In genomic region chr9:130245474-130245873, GRCh38 we compare ENCODE assay signal across 22 cellular contexts. TPM values are rescaled to one million over a fixed set of nuclear protein-coding genes. Genes with fewer than 3 reads are reported as not detected.
A peak's percentile ranks its signal among the peaks of the same experiment; 100 is the strongest.
DNase-seq lines count a peak whose midpoint lies in the region; ATAC-seq and TF ChIP-seq lines count a peak whose summit lies in the region.
"Had no signal": no experiment of that assay in that cellular context is flagged by ENCODE, and none has a peak within 500 bp of the region (broad histone marks: within the 10 kb centered on the region; RNA-seq: fewer than 3 reads in every experiment).

No MANE protein-coding gene starts in this region.

- H3K27ac ChIP-seq in endodermal cell (ENCODE audit: low read depth, low read length) (no peak overlapping the region), tibial artery (no peak overlapping the region)
- H3K27ac ChIP-seq: 22Rv1; BLaER1 treated with 17β-estradiol and CSF1 and Interleukin-3, amounts not matched to agents 10 nM and 100 nM had no signal

- H3K4me1 Mint-ChIP-seq in endodermal cell = peaks cover 12% of the 10 kb centered on the region

- no peaks in the 10 kb centered on the region for H3K36me3 Mint-ChIP-seq in endodermal cell (ENCODE audit: low read depth)
- H3K36me3 Mint-ChIP-seq: CD14-positive monocyte; CD8-positive, alpha-beta memory T cell had no signal

- no peaks in the 10 kb centered on the region for H3K36me3 ChIP-seq in endodermal cell (ENCODE audit: control insufficient read depth, insufficient read depth, low read length)
- H3K36me3 ChIP-seq in tibial artery = no peaks in the 10 kb centered on the region
- H3K36me3 ChIP-seq: BLaER1 treated with 17β-estradiol and CSF1 and Interleukin-3, amounts not matched to agents 10 nM and 100 nM; HAP-1 had no signal

- ATAC-seq in HG02763 (IDR thresholded peaks at IDR 0.05; ENCODE audit: unreplicated experiment) = no peak
- ATAC-seq: GM12878, GM23338 had no signal

- H3K27me3 ChIP-seq in endodermal cell (ENCODE audit: control insufficient read depth, insufficient read depth, low read length, poor library complexity, severe bottlenecking) (no peaks in the 10 kb centered on the region), tibial artery (peaks cover 0 to 6% of the 10 kb centered on the region in 2 donors)
- H3K27me3 ChIP-seq: BLaER1 treated with 17β-estradiol and CSF1 and Interleukin-3, amounts not matched to agents 10 nM and 100 nM had no signal

- intact Hi-C loops in tibial artery (cut with DNase I; ENCODE audit: low total_unique reads) = no loop called here

- no peak overlapping the region for H3K27ac Mint-ChIP-seq in endodermal cell
- H3K27ac Mint-ChIP-seq: B cell; CD4-positive, alpha-beta T cell; CD8-positive, alpha-beta memory T cell; GM23338; HFFc6 had no signal

- peaks cover 7% of the 10 kb centered on the region for H3K27me3 Mint-ChIP-seq in endodermal cell (ENCODE audit: insufficient read depth)
- H3K27me3 Mint-ChIP-seq: CD4-positive, alpha-beta T cell had no signal

- peak; percentile 39 for DNase-seq in activated effector memory CD4-positive, alpha-beta T cell treated with anti-CD3 and anti-CD28 coated beads, Interleukin-2, amount 50 U/mL, for 16 hours
- no peak for DNase-seq in activated effector memory CD4-positive, alpha-beta T cell treated with Interleukin-2 at 50 U/mL for 16 hours
- DNase-seq in endodermal cell = peak; percentile 22
- peak; percentile 77 for DNase-seq in mesenteric fat pad (ENCODE audit: low spot score)
- DNase-seq in tibial artery = peak; percentile 7 to 55
- DNase-seq in NCI-H748 treated with DMSO at 0.1 percent for 48 hours (lab: John Stamatoyannopoulos, UW) = no peak
- no peak for DNase-seq in activated T-cell treated with anti-CD3 and anti-CD28 coated beads, Interleukin-2, amount 50 U/mL, for 48 hours
- DNase-seq: CD4-positive, alpha-beta T cell; CD8-positive, alpha-beta memory T cell; DMS 273 treated with DMSO at 0.1 percent for 48 hours; DMS79; EL; GDM1; HFFc6 had no signal

- TF ChIP-seq CTCF in endodermal cell (conservative IDR thresholded peaks at IDR 0.05) (no peak), tibial artery (IDR thresholded peaks at IDR 0.05) (no peak)

- 83 to 88% methylated on average over 8 to 11 of the region's 11 CpGs for WGBS in endodermal cell (ENCODE audit: insufficient coverage in 1 of 2, insufficient read length in 1 of 2), 2 experiments

- H3K9me3 ChIP-seq in endodermal cell (ENCODE audit: control insufficient read depth, low read length) = no peaks in the 10 kb centered on the region
- no peaks in the 10 kb centered on the region for H3K9me3 ChIP-seq in tibial artery
- H3K9me3 ChIP-seq: BLaER1 treated with 17β-estradiol and CSF1 and Interleukin-3, amounts not matched to agents 10 nM and 100 nM; HAP-1 had no signal

- H3K4me3 Mint-ChIP-seq in endodermal cell = no peak overlapping the region
- H3K4me3 Mint-ChIP-seq: B cell; CD14-positive monocyte; CD4-positive, alpha-beta T cell; CD8-positive, alpha-beta memory T cell; GM23338; HFFc6 had no signal

- H3K4me3 ChIP-seq in endodermal cell (ENCODE audit: low read length) = no peak overlapping the region
- no peak overlapping the region for H3K4me3 ChIP-seq in tibial artery
- H3K4me3 ChIP-seq: BLaER1 treated with 17β-estradiol and CSF1 and Interleukin-3, amounts not matched to agents 10 nM and 100 nM; GM12878; GM23338; HAP-1 had no signal

- no peaks in the 10 kb centered on the region for H3K4me1 ChIP-seq in endodermal cell (ENCODE audit: control insufficient read depth, insufficient read depth, low read length)
- peaks cover 0 to 13% (median 8%) of the 10 kb centered on the region in 4 donors for H3K4me1 ChIP-seq in tibial artery

- H3K9me3 Mint-ChIP-seq in endodermal cell = no peaks in the 10 kb centered on the region
- H3K9me3 Mint-ChIP-seq: CD4-positive, alpha-beta T cell; CD8-positive, alpha-beta memory T cell; GM23338 had no signal

- no peak overlapping the region for H3K9ac ChIP-seq in endodermal cell (ENCODE audit: extremely low read depth, low read length, poor library complexity, severe bottlenecking)
- H3K9ac ChIP-seq: BLaER1 treated with 17β-estradiol and CSF1 and Interleukin-3, amounts not matched to agents 10 nM and 100 nM had no signal

RNA-seq across cellular contexts. Expression of gene HMCN2, which starts 20.1 kb away (rescaled TPM):
- total RNA-seq in endodermal cell = 1 to 10 TPM; 3.3 to 3.9 TPM
- polyA plus RNA-seq in endodermal cell (2013, experiment 1 of 2) = 0.57 TPM
- 0.33 TPM for polyA plus RNA-seq in endodermal cell (2013, experiment 2 of 2)
- total RNA-seq in mesenteric fat pad = 3.1 TPM
- total RNA-seq: B cell; CD4-positive, alpha-beta T cell; CD8-positive, alpha-beta memory T cell; GM12878 had no signal
- polyA plus RNA-seq: CD14-positive monocyte; CD8-positive, alpha-beta memory T cell had no signal

Comparison
In these comparisons a context has a peak if more than half of its experiments do, and no peak if none do; other contexts are left out.
1. DNase-seq: peak in activated effector memory CD4-positive, alpha-beta T cell treated with anti-CD3 and anti-CD28 coated beads, Interleukin-2, amount 50 U/mL, for 16 hours (single experiment), endodermal cell (single experiment), mesenteric fat pad (single experiment) and tibial artery (2 of 2); none in activated effector memory CD4-positive, alpha-beta T cell treated with Interleukin-2 at 50 U/mL for 16 hours (single experiment), NCI-H748 treated with DMSO at 0.1 percent for 48 hours (single experiment) and activated T-cell treated with anti-CD3 and anti-CD28 coated beads, Interleukin-2, amount 50 U/mL, for 48 hours (0 of 2).